ENCODE assay signal across 4 cellular contexts in genomic region chr17:22268912-22269220, GRCh38.
"Had no signal": no experiment of that assay in that cellular context is flagged by ENCODE, and none has a peak within 500 bp of the region (broad histone marks: within the 10 kb centered on the region; RNA-seq: fewer than 3 reads in every experiment).

No MANE protein-coding gene starts in this region.

- DNase-seq: H9, HCEC 1CT, IMR-90 had no signal

- H3K27ac Mint-ChIP-seq: GM23338, H9 had no signal

- H3K4me1 Mint-ChIP-seq: GM23338, H9 had no signal

- H3K4me3 Mint-ChIP-seq: GM23338, H9 had no signal

- H3K4me3 ChIP-seq: GM23338 had no signal

- ATAC-seq: GM23338 had no signal
